ENCODE assay signal across 21 cellular contexts in the genomic region with DNA sequence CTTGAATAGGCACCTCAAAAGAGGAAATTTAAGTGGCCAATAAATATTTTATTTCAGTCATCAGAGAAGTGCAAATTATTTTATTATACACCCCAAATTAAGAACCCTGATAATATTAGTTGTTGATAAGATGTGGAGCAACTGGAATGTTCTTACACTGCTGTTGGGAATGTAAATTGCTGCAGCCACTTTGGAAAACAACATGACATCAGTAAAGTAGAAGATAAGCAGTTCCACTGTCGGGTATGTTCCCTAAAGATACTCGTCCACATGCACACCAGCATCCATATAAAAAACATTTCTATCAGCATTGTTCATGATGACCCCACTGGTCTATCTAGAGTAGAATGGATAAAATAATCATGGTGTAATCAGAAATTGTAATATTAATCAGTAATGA. TPM values are rescaled to one million over a fixed set of nuclear protein-coding genes. Genes with fewer than 3 reads are reported as not detected.
A peak's percentile ranks its signal among the peaks of the same experiment; 100 is the strongest.
DNase-seq lines count a peak whose midpoint lies in the region; ATAC-seq, FAIRE-seq and TF ChIP-seq lines count a peak whose summit lies in the region.
"Had no signal": no experiment of that assay in that cellular context is flagged by ENCODE, and none has a peak within 500 bp of the region (broad histone marks: within the 10 kb centered on the region; RNA-seq: fewer than 3 reads in every experiment).

No MANE protein-coding gene starts in this region.

- DNase-seq in heart left ventricle = no peak
- no peak for DNase-seq in left cardiac atrium
- no peak for DNase-seq in OCI-LY7 (ENCODE audit: low spot score)
- DNase-seq in mammary epithelial cell = no peak
- no peak for DNase-seq in hepatic stellate cell (ENCODE audit: low spot score)
- DNase-seq in kidney = no peak
- no peak for DNase-seq in dermis blood vessel endothelial cell
- DNase-seq: H7; HFFc6; MV-4-11; NCI-H1105 treated with DMSO at 0.1 percent for 48 hours; NCI-H2081; NCI-H2171; NCI-H345; NCI-H524; NCI-H774; NK-92 treated with Interleukin-12 subunit alpha and Interleukin-12 subunit beta, amount 100 ng/mL, for 24 hours had no signal

- no peak overlapping the region for H3K4me2 ChIP-seq in OCI-LY7 (ENCODE audit: low read length)
- no peak overlapping the region for H3K4me2 ChIP-seq in mammary epithelial cell (ENCODE audit: insufficient read depth, low read depth, low read length)
- H3K4me2 ChIP-seq: KMS-11 had no signal

- H3K27ac ChIP-seq in heart left ventricle = peak overlapping the region in 6 of 12 donors; percentile 1 to 66 (median 24)
- H3K27ac ChIP-seq in OCI-LY7 (ENCODE audit: low read depth, low read length, poor library complexity, severe bottlenecking) = no peak overlapping the region
- no peak overlapping the region for H3K27ac ChIP-seq in mammary epithelial cell (ENCODE audit: insufficient read depth, low read depth, low read length)
- no peak overlapping the region for H3K27ac ChIP-seq in kidney (ENCODE audit: low read depth in 2 of 2, low read length in 2 of 2)
- H3K27ac ChIP-seq: HL-60, KMS-11 had no signal

- no peak for FAIRE-seq in kidney (lab: Jason Lieb, UNC)
- FAIRE-seq: HepG2 had no signal

- H3K36me3 ChIP-seq in heart left ventricle (peaks cover 0 to 37% (median 28%) of the 10 kb centered on the region in 9 donors), OCI-LY7 (ENCODE audit: insufficient read depth, low read length) (peaks cover 8% of the 10 kb centered on the region), mammary epithelial cell (ENCODE audit: insufficient read depth, low read length) (peaks cover 16% of the 10 kb centered on the region), kidney (ENCODE audit: control insufficient read depth in 1 of 2, insufficient read depth in 2 of 2, low read length in 2 of 2) (peaks cover 0 to 2% of the 10 kb centered on the region in 2 donors)

- ATAC-seq in heart left ventricle = peak in 3 of 4 donors; percentile 11 to 21 (median 18)
- ATAC-seq in left cardiac atrium = no peak
- ATAC-seq: HepG2, Right ventricle myocardium inferior had no signal

- dilution Hi-C loops in mammary epithelial cell (cut with HindIII; ENCODE audit: low sequenced_read_pairs) = no loop called here

- H3K79me2 ChIP-seq in OCI-LY7 (ENCODE audit: insufficient read depth, low read depth, low read length) (no peaks in the 10 kb centered on the region), mammary epithelial cell (ENCODE audit: insufficient read depth, low read length) (peaks cover 75% of the 10 kb centered on the region)

- H3K4me1 ChIP-seq in heart left ventricle (peaks cover 3 to 65% (median 39%) of the 10 kb centered on the region in 12 donors), OCI-LY7 (ENCODE audit: insufficient read depth, low read length, poor library complexity, severe bottlenecking) (peaks cover 8% of the 10 kb centered on the region), mammary epithelial cell (ENCODE audit: insufficient read depth, low read length) (no peaks in the 10 kb centered on the region), kidney (ENCODE audit: control insufficient read depth in 1 of 2, insufficient read depth in 1 of 2, low read depth in 1 of 2, low read length in 2 of 2) (no peaks in the 10 kb centered on the region)

- no peaks in the 10 kb centered on the region for H3K27me3 ChIP-seq in heart left ventricle
- H3K27me3 ChIP-seq in mammary epithelial cell (ENCODE audit: insufficient read depth, low read length) = no peaks in the 10 kb centered on the region

- H2AFZ ChIP-seq in OCI-LY7 (ENCODE audit: low read length) (no peak overlapping the region), mammary epithelial cell (ENCODE audit: low read depth, low read length) (no peak overlapping the region)

- CTCF ChIA-PET in OCI-LY7 (lab: Charles Lee; ENCODE audit: unreplicated experiment) = no interaction called here
- CTCF ChIA-PET in mammary epithelial cell (lab: Charles Lee; ENCODE audit: low non-redundant PET) = no interaction called here

- 51 to 75% (median 53%) methylated on average over 2 of the region's 2 CpGs for WGBS in heart left ventricle, 4 donors
- 100% methylated on average over 2 of the region's 2 CpGs for WGBS in mammary epithelial cell (ENCODE audit: low coverage, missing lambda C conversion rate)

- BruUV-seq in OCI-LY7 (replicated peaks; lab: Mats Ljungman, UMichigan) (TSS peak; percentile 48), mammary epithelial cell (replicated peaks; lab: Mats Ljungman, UMichigan) (TSS peak; percentile 17)

- POLR2A ChIA-PET in OCI-LY7 (lab: Charles Lee) = interaction anchor here (0.6 kb wide), 1 partner anchor 1232 kb away, joined by 3 read pairs; no protein-coding TSS in a partner anchor

- H4K20me1 ChIP-seq in OCI-LY7 (ENCODE audit: insufficient read depth, low read length) (no peaks in the 10 kb centered on the region), mammary epithelial cell (ENCODE audit: insufficient read depth, low read length) (no peaks in the 10 kb centered on the region)

- intact Hi-C loops in heart left ventricle (cut with DNase I) = no loop called here
- intact Hi-C loops in left cardiac atrium (cut with DNase I) = no loop called here
- intact Hi-C loops in OCI-LY7 (cut with micrococcal nuclease; ENCODE audit: unreplicated experiment) = no loop called here
- intact Hi-C loops in mammary epithelial cell (cut with micrococcal nuclease) = no loop called here
- intact Hi-C loops in kidney (cut with DNase I) = no loop called here

- no peak for TF ChIP-seq POLR2A in heart left ventricle (IDR thresholded peaks at IDR 0.05)

- TF ChIP-seq CTCF in heart left ventricle (IDR thresholded peaks at IDR 0.05) (no peak), OCI-LY7 (conservative IDR thresholded peaks at IDR 0.05; ENCODE audit: low read length) (no peak), mammary epithelial cell (conservative IDR thresholded peaks at IDR 0.05 in 1 of 2, IDR thresholded peaks at IDR 0.05 in 1 of 2; ENCODE audit: extremely low read depth in 1 of 2, insufficient read depth in 1 of 2, low read depth in 1 of 2, low read length in 2 of 2) (no peak), kidney (IDR thresholded peaks at IDR 0.05; ENCODE audit: borderline replicate concordance, extremely low read depth, insufficient read depth) (no peak)

- H3K9me3 ChIP-seq in heart left ventricle (no peaks in the 10 kb centered on the region), OCI-LY7 (ENCODE audit: low read length) (no peaks in the 10 kb centered on the region), mammary epithelial cell (replicated peaks; ENCODE audit: insufficient read depth, low read length) (no peaks in the 10 kb centered on the region), kidney (ENCODE audit: control insufficient read depth in 1 of 2, low read length in 2 of 2) (no peaks in the 10 kb centered on the region)

- in situ Hi-C loops in mammary epithelial cell (cut with MboI; ENCODE audit: low sequenced_read_pairs in 2 of 2) = no loop called here

- H3K9ac ChIP-seq in mammary epithelial cell (ENCODE audit: insufficient read depth, low read length) = no peak overlapping the region
- H3K9ac ChIP-seq in kidney (ENCODE audit: low read length in 2 of 2) = no peak overlapping the region
- H3K9ac ChIP-seq: KMS-11 had no signal

- H3K9me2 ChIP-seq in OCI-LY7 (ENCODE audit: insufficient read depth, low read length) = no peaks in the 10 kb centered on the region

- H3K4me3 ChIP-seq in heart left ventricle (no peak overlapping the region), OCI-LY7 (ENCODE audit: low read depth, low read length, poor library complexity, severe bottlenecking) (no peak overlapping the region), mammary epithelial cell (replicated peaks in 1 of 3; ENCODE audit: insufficient read depth in 1 of 3, low read depth in 2 of 3, low read length in 3 of 3) (no peak overlapping the region), kidney (ENCODE audit: low read length in 2 of 2) (no peak overlapping the region)

RNA-seq across cellular contexts. Expression of a gene that starts 46.5 kb away (rescaled TPM):
- total RNA-seq in heart left ventricle = 100 to 1,000 TPM; 215 to 543 (median 273) TPM
- 100 to 1,000 TPM in 1 of 2 donors, 10 to 100 TPM in 1; 84.5 to 363 TPM for polyA plus RNA-seq in heart left ventricle
- 100 to 1,000 TPM; 170 to 239 TPM for total RNA-seq in left cardiac atrium
- total RNA-seq in OCI-LY7 (2014; rRNA removed; shearing (Covaris generic)) = 19.1 and 24.9 TPM in 2 replicates
- total RNA-seq in OCI-LY7 (2022) = 55.5 and 64.5 TPM in 2 replicates
- total RNA-seq in mammary epithelial cell = 100 to 1,000 TPM; 136 to 172 TPM
- polyA plus RNA-seq in mammary epithelial cell = 70.9 TPM
- polyA minus RNA-seq in mammary epithelial cell = 222 TPM
- total RNA-seq in kidney = 167 TPM
- 23.8 TPM for polyA plus RNA-seq in kidney (ENCODE audit: insufficient read depth, low read depth, low replicate concordance)
- 107 and 163 TPM in 2 replicates for total RNA-seq in dermis blood vessel endothelial cell

Comparison
In these comparisons a context has a peak if more than half of its experiments do, and no peak if none do; other contexts are left out.
1. ATAC-seq: peak in heart left ventricle (3 of 4); none in left cardiac atrium (0 of 2).